ENCODE assay signal across 13 cellular contexts in genomic region chr16:12178251-12178990, GRCh38.
A peak's percentile ranks its signal among the peaks of the same experiment; 100 is the strongest.
DNase-seq lines count a peak whose midpoint lies in the region; ATAC-seq, FAIRE-seq and TF ChIP-seq lines count a peak whose summit lies in the region.
"Had no signal": no experiment of that assay in that cellular context is flagged by ENCODE, and none has a peak within 500 bp of the region (broad histone marks: within the 10 kb centered on the region; RNA-seq: fewer than 3 reads in every experiment).

No MANE protein-coding gene starts in this region.

- TF ChIP-seq EP300 in H1 (IDR thresholded peaks at IDR 0.05; ENCODE audit: borderline replicate concordance in 1 of 2, low read depth in 2 of 2, low read length in 2 of 2): no peak

- POLR2A ChIA-PET in H1 (lab: Charles Lee; ENCODE audit: partially characterized antibody): interaction anchor here (1.1 kb wide), 1 partner anchor 10 kb away, joined by 3 read pairs; no protein-coding TSS in a partner anchor

- no peak overlapping the region; the same call in 1 of the 2 replicates for H4K8ac ChIP-seq in H1 (ENCODE audit: extremely low read depth, insufficient read depth, low read length)

- H2AK5ac ChIP-seq in H1 (ENCODE audit: low read depth, low read length): no peak overlapping the region

- H3K23ac ChIP-seq in H1 (ENCODE audit: insufficient read length): no peak overlapping the region

- no peak overlapping the region for H3K27ac ChIP-seq in H1 (ENCODE audit: low read depth, low read length)
- no peak overlapping the region for H3K27ac ChIP-seq in effector memory CD4-positive, alpha-beta T cell (ENCODE audit: insufficient read depth, low read length, poor library complexity, severe bottlenecking)
- H3K27ac ChIP-seq: HL-60 had no signal

- H4K91ac ChIP-seq in H1 (replicated peaks; ENCODE audit: insufficient read length, low read length): no peak overlapping the region

- peaks cover 22% of the 10 kb centered on the region for H3K4me1 Mint-ChIP-seq in T-helper 17 cell
- H3K4me1 Mint-ChIP-seq: activated T-helper 17 cell treated with anti-CD3 and anti-CD28 coated beads, Interleukin-2, amount 50 U/mL, for 72 hours had no signal

- TF ChIP-seq POLR2A in H1 (IDR thresholded peaks at IDR 0.05; ENCODE audit: control extremely low read depth in 1 of 2, low read depth in 2 of 2, low read length in 2 of 2): no peak

- TF ChIP-seq CTCF in H1 (IDR thresholded peaks at IDR 0.05; ENCODE audit: control extremely low read depth in 1 of 3, insufficient read depth in 1 of 3, low read depth in 1 of 3, low read length in 3 of 3): no peak

- no peak overlapping the region for H2AFZ ChIP-seq in H1 (ENCODE audit: low read length)

- WGBS in H1 (ENCODE audit: extremely low coverage in 1 of 2, insufficient coverage in 1 of 2, insufficient read length in 1 of 2, insufficient replicate concordance in 2 of 2, low coverage in 1 of 2, low lambda C conversion rate in 2 of 2, missing lambda C conversion rate in 1 of 2), 2 experiments: 93% methylated on average over 13 of the region's 13 CpGs; no CpG with 5 or more reads in 1 of the 2 experiments

- FAIRE-seq in H1 (lab: Jason Lieb, UNC): no peak
- FAIRE-seq: frontal cortex had no signal

- CTCF ChIA-PET in H1 (lab: Charles Lee; ENCODE audit: partially characterized antibody): interaction anchor here (0.9 to 4.0 kb wide), 4 partner anchors 11 to 37 kb away, joined by 3 to 15 read pairs (median 4); no protein-coding TSS in a partner anchor

- no peaks in the 10 kb centered on the region for H4K20me1 ChIP-seq in H1 (replicated peaks in 1 of 2; ENCODE audit: control insufficient read depth in 1 of 2, insufficient read depth in 2 of 2, low read length in 2 of 2)

- H3K18ac ChIP-seq in H1 (ENCODE audit: extremely low read depth, low read length): no peak overlapping the region

- no peak for TF ChIP-seq RAD21 in H1 (IDR thresholded peaks at IDR 0.05 in 1 of 2, conservative IDR thresholded peaks at IDR 0.05 in 1 of 2; ENCODE audit: low read depth in 2 of 2, low read length in 2 of 2)

- H2BK15ac ChIP-seq in H1 (ENCODE audit: low read length): no peak overlapping the region

- no peak overlapping the region for H3K27ac Mint-ChIP-seq in T-helper 17 cell
- H3K27ac Mint-ChIP-seq: activated T-helper 17 cell treated with anti-CD3 and anti-CD28 coated beads, Interleukin-2, amount 50 U/mL, for 72 hours had no signal

- no peaks in the 10 kb centered on the region for H3K9me3 ChIP-seq in H1 (ENCODE audit: insufficient read depth in 2 of 2, low read depth in 1 of 2, low read length in 1 of 2)
- H3K9me3 ChIP-seq in effector memory CD4-positive, alpha-beta T cell (ENCODE audit: control insufficient read depth, low read length): no peaks in the 10 kb centered on the region
- H3K9me3 ChIP-seq in T-helper 17 cell (ENCODE audit: control insufficient read depth, low read length, poor library complexity, severe bottlenecking): no peaks in the 10 kb centered on the region

- H3K4me3 ChIP-seq in H1 (ENCODE audit: extremely low read depth in 1 of 4, insufficient read depth in 2 of 4, low read depth in 3 of 4, low read length in 4 of 4): no peak overlapping the region
- no peak overlapping the region for H3K4me3 ChIP-seq in skeletal muscle cell (ENCODE audit: low read depth, low read length)
- no peak overlapping the region for H3K4me3 ChIP-seq in effector memory CD4-positive, alpha-beta T cell (ENCODE audit: insufficient read depth, low read depth, low read length, poor library complexity, severe bottlenecking)

- H3K4ac ChIP-seq in H1 (replicated peaks; ENCODE audit: insufficient read length, low read depth, low read length): no peak overlapping the region

- H3K56ac ChIP-seq in H1 (replicated peaks; ENCODE audit: insufficient read length, low read depth, low read length): no peak overlapping the region

- no peak overlapping the region for H4K5ac ChIP-seq in H1 (ENCODE audit: insufficient read length, low read depth, low read length)

- H3K27me3 Mint-ChIP-seq in T-helper 17 cell: no peaks in the 10 kb centered on the region
- H3K27me3 Mint-ChIP-seq: activated T-helper 17 cell treated with anti-CD3 and anti-CD28 coated beads, Interleukin-2, amount 50 U/mL, for 72 hours had no signal

- no peak overlapping the region for H3K4me3 Mint-ChIP-seq in T-helper 17 cell
- H3K4me3 Mint-ChIP-seq: activated T-helper 17 cell treated with anti-CD3 and anti-CD28 coated beads, Interleukin-2, amount 50 U/mL, for 72 hours had no signal

- no peaks in the 10 kb centered on the region for H3K23me2 ChIP-seq in H1 (ENCODE audit: low read depth, low read length)

- H2BK120ac ChIP-seq in H1 (replicated peaks; ENCODE audit: low read depth, low read length): no peak overlapping the region

- no peak overlapping the region for H3K9ac ChIP-seq in H1 (replicated peaks in 1 of 4; ENCODE audit: extremely low read depth in 1 of 4, low read depth in 3 of 4, low read length in 3 of 4)

- no peak overlapping the region for H2BK5ac ChIP-seq in H1 (ENCODE audit: low read depth, low read length)

- no peaks in the 10 kb centered on the region for H3K36me3 Mint-ChIP-seq in T-helper 17 cell (ENCODE audit: low read depth)

- DNase-seq in HCEC 1CT (peak; percentile 27), H1 (ENCODE audit: low read depth in 1 of 2, low spot score in 2 of 2) (no peak), left kidney (ENCODE audit: low read depth, low spot score) (peak; percentile 91), skeletal muscle cell (ENCODE audit: low read depth) (peak; percentile 43), T-helper 17 cell (no peak), NCI-H1105 (lab: John Stamatoyannopoulos, UW) (no peak)
- no peak for DNase-seq in effector memory CD4-positive, alpha-beta T cell
- DNase-seq: activated CD4-positive, alpha-beta T cell treated with anti-CD3 and anti-CD28 coated beads for 4 hours; mesendoderm had no signal

- no peaks in the 10 kb centered on the region for H3K36me3 ChIP-seq in H1 (ENCODE audit: control insufficient read depth in 2 of 4, insufficient read depth in 4 of 4, low read length in 3 of 4)
- no peaks in the 10 kb centered on the region for H3K36me3 ChIP-seq in effector memory CD4-positive, alpha-beta T cell (ENCODE audit: control insufficient read depth, insufficient read depth, low read length)

- H3K4me2 ChIP-seq in H1 (ENCODE audit: insufficient read depth in 1 of 2, low read depth in 2 of 2, low read length in 2 of 2): no peak overlapping the region

- H3K79me1 ChIP-seq in H1 (ENCODE audit: low read depth, low read length): no peaks in the 10 kb centered on the region

- H3K79me2 ChIP-seq in H1 (ENCODE audit: control insufficient read depth in 1 of 2, insufficient read depth in 2 of 2, low read length in 2 of 2): no peaks in the 10 kb centered on the region

- H2BK12ac ChIP-seq in H1 (ENCODE audit: low read depth, low read length): no peak overlapping the region

- peaks cover 2 to 9% (median 6%) of the 10 kb centered on the region in 4 experiments; a peak in 4 of 7 replicates for H3K4me1 ChIP-seq in H1 (replicated peaks in 1 of 4; ENCODE audit: control insufficient read depth in 3 of 4, insufficient read depth in 4 of 4, low read length in 3 of 4)
- H3K4me1 ChIP-seq in effector memory CD4-positive, alpha-beta T cell (ENCODE audit: control insufficient read depth, insufficient read depth, low read length, poor library complexity, severe bottlenecking): no peaks in the 10 kb centered on the region

- no peak overlapping the region for H3K14ac ChIP-seq in H1 (ENCODE audit: insufficient read length)

- ATAC-seq in T-helper 17 cell: no peak
- ATAC-seq in GM21723 (IDR thresholded peaks at IDR 0.05; ENCODE audit: unreplicated experiment): no peak
- ATAC-seq: activated T-helper 17 cell treated with anti-CD3 and anti-CD28 coated beads, Interleukin-2, amount 50 U/mL, for 72 hours had no signal

- no peak overlapping the region for H2BK20ac ChIP-seq in H1 (ENCODE audit: low read length)

- no peaks in the 10 kb centered on the region for H3K27me3 ChIP-seq in H1 (replicated peaks in 1 of 4; ENCODE audit: control insufficient read depth in 3 of 4, extremely low read depth in 1 of 4, insufficient read depth in 3 of 4, low read length in 3 of 4)
- no peaks in the 10 kb centered on the region for H3K27me3 ChIP-seq in effector memory CD4-positive, alpha-beta T cell (replicated peaks; ENCODE audit: control insufficient read depth, insufficient read depth, low read length, poor library complexity, severe bottlenecking)

TF ChIP-seq in H1, 55 proteins besides CTCF, POLR2A, EP300 and RAD21:
- TF ChIP-seq YY1 (IDR thresholded peaks at IDR 0.05; ENCODE audit: low read depth, low read length) (no peak), CEBPB (IDR thresholded peaks at IDR 0.05; ENCODE audit: low read depth, low read length) (0 out of 2 replicates have a peak, but pooled peaks have one; percentile 49), TEAD4 (IDR thresholded peaks at IDR 0.05; ENCODE audit: low read depth, low read length) (no peak), CHD2 (IDR thresholded peaks at IDR 0.05; ENCODE audit: low read length) (no peak), MAX (IDR thresholded peaks at IDR 0.05) (no peak), RFX5 (IDR thresholded peaks at IDR 0.05; ENCODE audit: borderline replicate concordance, low read depth, low read length) (no peak), PHF8 (conservative IDR thresholded peaks at IDR 0.05; ENCODE audit: low read depth, low read length) (no peak)

Comparison
In these comparisons a context has a peak if more than half of its experiments do, and no peak if none do; other contexts are left out.
1. DNase-seq: peak in HCEC 1CT (single experiment), left kidney (single experiment) and skeletal muscle cell (single experiment); none in H1 (0 of 2), effector memory CD4-positive, alpha-beta T cell (0 of 3), T-helper 17 cell (0 of 3) and NCI-H1105 (single experiment).